8 cellular contexts compared by ENCODE assay signal in the genomic region with DNA sequence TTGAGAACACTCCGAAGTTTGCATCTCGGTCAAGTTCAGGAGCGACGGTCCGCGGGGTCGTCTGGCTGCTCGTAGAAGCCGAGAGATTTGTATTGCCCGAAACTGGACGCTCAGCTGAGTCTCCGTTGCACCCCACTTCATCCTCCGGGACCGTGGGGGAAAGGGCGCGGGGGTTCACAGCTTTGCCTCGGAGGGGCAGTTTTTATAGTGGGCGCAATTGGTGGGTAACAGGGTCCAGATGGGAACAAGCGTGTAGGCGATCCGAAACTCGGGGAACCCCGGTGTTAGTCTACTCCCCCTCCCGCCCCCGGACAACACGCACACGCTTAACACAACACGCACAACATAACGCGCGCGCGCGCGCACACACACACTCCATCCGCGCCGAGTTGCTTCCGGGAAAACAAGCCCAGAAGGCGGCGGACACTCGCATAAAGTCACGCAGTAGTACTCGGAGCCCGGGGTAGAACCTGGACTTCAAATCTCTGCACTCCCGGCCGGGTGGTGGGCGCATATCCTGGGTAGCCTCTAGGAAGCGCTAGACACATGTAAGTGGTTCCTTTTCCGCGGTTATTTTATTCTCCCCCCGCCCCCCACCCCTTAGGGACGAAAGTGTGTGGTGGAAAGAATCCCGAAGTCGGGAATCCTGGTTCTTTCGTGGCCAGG. TPM values are rescaled to one million over a fixed set of nuclear protein-coding genes. Genes with fewer than 3 reads are reported as not detected.
A peak's percentile ranks its signal among the peaks of the same experiment; 100 is the strongest.
DNase-seq lines count a peak whose midpoint lies in the region; ATAC-seq, FAIRE-seq and TF ChIP-seq lines count a peak whose summit lies in the region.

No MANE protein-coding gene starts in this region.

- no peaks in the 10 kb centered on the region for H4K20me1 ChIP-seq in HCT116 (ENCODE audit: insufficient read depth)
- H4K20me1 ChIP-seq in HepG2 (ENCODE audit: insufficient read depth, low read length) = peaks cover 32% of the 10 kb centered on the region

- peaks cover 45% of the 10 kb centered on the region for H3K4me1 Mint-ChIP-seq in CD4-positive, alpha-beta T cell (ENCODE audit: low read depth)
- H3K4me1 Mint-ChIP-seq in dendritic cell treated with granulocyte-macrophage colony-stimulating factor and Interleukin-4, amounts not matched to agents 40 ng/mL and 50 ng/mL, for 4 days (ENCODE audit: low read depth) = peaks cover 24% of the 10 kb centered on the region

- in situ Hi-C loops in HepG2 (cut with HindIII; ENCODE audit: extremely low pct_ligation_motif_present, low pct_unique_long_range_greater_than_20kb) = loop anchor here (5.0 to 10.0 kb wide), 4 partner anchors 43 to 510 kb away; a partner anchor contains a TSS

- H2AFZ ChIP-seq in HCT116 (ENCODE audit: low read depth, low read length, poor library complexity, severe bottlenecking) = no peak overlapping the region
- H2AFZ ChIP-seq in HepG2 (ENCODE audit: low read length) = no peak overlapping the region

- no peaks in the 10 kb centered on the region for H3K9me2 ChIP-seq in HCT116 (ENCODE audit: insufficient read depth)

- no peak for FAIRE-seq in HepG2 (lab: Jason Lieb, UNC)

- RAD21 ChIA-PET in HCT116 (lab: Charles Lee; ENCODE audit: low non-redundant PET in 1 of 2, low total read pairs in 2 of 2, uncharacterized antibody in 2 of 2, unreplicated experiment in 2 of 2) = no interaction called here

- H3K9me3 Mint-ChIP-seq in CD4-positive, alpha-beta T cell = peaks cover 7% of the 10 kb centered on the region
- peaks cover 14% of the 10 kb centered on the region for H3K9me3 Mint-ChIP-seq in dendritic cell treated with granulocyte-macrophage colony-stimulating factor and Interleukin-4, amounts not matched to agents 40 ng/mL and 50 ng/mL, for 4 days

- POLR2A ChIA-PET in CD4-positive, alpha-beta T cell (lab: Charles Lee) = interaction anchor here (0.6 to 6.3 kb wide), 24 partner anchors 9 to 946 kb away, joined by 3 to 53 read pairs (median 6); a partner anchor contains a TSS
- POLR2A ChIA-PET in HCT116 (lab: Charles Lee) = interaction anchor here (1.2 to 2.6 kb wide), 3 partner anchors 29 to 98 kb away, joined by 3 to 9 read pairs (median 7); no protein-coding TSS in a partner anchor
- POLR2A ChIA-PET in HepG2 (lab: Yijun Ruan, JAX) = interaction anchor here (0.6 to 3.8 kb wide), 6 partner anchors 24 to 913 kb away, joined by 3 to 31 read pairs (median 9); no protein-coding TSS in a partner anchor

- H3K4me3 ChIP-seq in HCT116 (replicated peaks in 1 of 2; ENCODE audit: low read depth in 1 of 2, low read length in 2 of 2) (peak overlapping the region; percentile 61 to 79), HepG2 (replicated peaks in 1 of 3; ENCODE audit: insufficient read depth in 1 of 3, low read depth in 2 of 3, low read length in 3 of 3) (peak overlapping the region; percentile 79 to 90 (median 86))

- peak; percentile 91 for TF ChIP-seq RAD21 in HCT116 (IDR thresholded peaks at IDR 0.05; ENCODE audit: low read depth)
- peak; percentile 61 for TF ChIP-seq RAD21 in HepG2 (CRISPR knock-in tag; IDR thresholded peaks at IDR 0.05)

- H3K27me3 Mint-ChIP-seq in CD4-positive, alpha-beta T cell = peaks cover 11% of the 10 kb centered on the region
- peaks cover 9% of the 10 kb centered on the region for H3K27me3 Mint-ChIP-seq in dendritic cell treated with granulocyte-macrophage colony-stimulating factor and Interleukin-4, amounts not matched to agents 40 ng/mL and 50 ng/mL, for 4 days

- H3K4me1 ChIP-seq in HCT116 (ENCODE audit: control insufficient read depth in 1 of 2, insufficient read depth in 2 of 2, low read length in 2 of 2) = peaks cover 10 to 31% of the 10 kb centered on the region in 2 experiments; a peak in 3 of 4 replicates
- peaks cover 33% of the 10 kb centered on the region for H3K4me1 ChIP-seq in HepG2 (ENCODE audit: insufficient read depth, low read length)

- H3K4me3 Mint-ChIP-seq in CD4-positive, alpha-beta T cell = peak overlapping the region; percentile 95
- H3K4me3 Mint-ChIP-seq in dendritic cell treated with granulocyte-macrophage colony-stimulating factor and Interleukin-4, amounts not matched to agents 40 ng/mL and 50 ng/mL, for 4 days = peak overlapping the region; percentile 99

- DNase-seq in CD4-positive, alpha-beta T cell = peak; percentile 78 to 92 (median 84)
- DNase-seq in HCT116 (ENCODE audit: low read depth, low spot score) (peak; percentile 57), NCI-H526 (lab: John Stamatoyannopoulos, UW) (peak; percentile 78 to 90), HepG2 (ENCODE audit: low spot score) (peak; percentile 66)
- peak; percentile 54 to 56 for DNase-seq in activated CD4-positive, alpha-beta T cell treated with anti-CD3 and anti-CD28 coated beads, Interleukin-2, amount 50 U/mL, for 24 hours (ENCODE audit: low read depth in 1 of 2, low spot score in 1 of 2)
- DNase-seq in stimulated activated CD4-positive, alpha-beta T cell treated with anti-CD3 and anti-CD28 coated beads, Interleukin-2, amount 100 ng/mL, for 24 hours = peak; percentile 73 to 79

- no peaks in the 10 kb centered on the region for H3K27me3 ChIP-seq in CD4-positive, alpha-beta T cell (ENCODE audit: control insufficient read depth, insufficient read depth, low read length)
- H3K27me3 ChIP-seq in HCT116 (ENCODE audit: insufficient read depth, low read length) (no peaks in the 10 kb centered on the region), HepG2 (ENCODE audit: control insufficient read depth in 1 of 2, insufficient read depth in 2 of 2, low read length in 2 of 2) (no peaks in the 10 kb centered on the region; a peak in 1 of 5 replicates)

- H3K27ac ChIP-seq in CD4-positive, alpha-beta T cell (ENCODE audit: low read depth, low read length) = peak overlapping the region; percentile 99
- peak overlapping the region; percentile 89 for H3K27ac ChIP-seq in HCT116 (ENCODE audit: low read depth, low read length)
- peak overlapping the region; percentile 62 for H3K27ac ChIP-seq in HepG2 (ENCODE audit: extremely low read length, insufficient read depth, low read length)

- TF ChIP-seq CTCF in CD4-positive, alpha-beta T cell (IDR thresholded peaks at IDR 0.05) = peak; percentile 45
- TF ChIP-seq CTCF in HCT116 (IDR thresholded peaks at IDR 0.05 in 2 of 3, conservative IDR thresholded peaks at IDR 0.05 in 1 of 3; ENCODE audit: borderline replicate concordance in 1 of 3, insufficient read depth in 1 of 3, low read depth in 2 of 3, low read length in 2 of 3) (peak; percentile 64 to 73 (median 65); a peak in 5 of 6 replicates), HepG2 (CRISPR knock-in tag; IDR thresholded peaks at IDR 0.05) (peak; percentile 73)

- intact Hi-C loops in CD4-positive, alpha-beta T cell (cut with DNase I, micrococcal nuclease) = loop anchor here (1.0 to 10.0 kb wide), 10 partner anchors 28 to 914 kb away; a partner anchor contains a TSS
- intact Hi-C loops in HCT116 (cut with micrococcal nuclease) (loop anchor here (1.0 to 10.0 kb wide), 8 partner anchors 30 to 972 kb away; no protein-coding TSS in a partner anchor), HepG2 (cut with micrococcal nuclease; ENCODE audit: unreplicated experiment) (loop anchor here (1.0 to 10.0 kb wide), 8 partner anchors 98 to 910 kb away; no protein-coding TSS in a partner anchor)
- intact Hi-C loops in dendritic cell treated with granulocyte-macrophage colony-stimulating factor and Interleukin-4, amounts not matched to agents 40 ng/mL and 50 ng/mL, for 4 days (cut with micrococcal nuclease) = loop anchor here (1.0 to 5.0 kb wide), 5 partner anchors 32 to 912 kb away; no protein-coding TSS in a partner anchor

- peaks cover 56% of the 10 kb centered on the region for H3K36me3 Mint-ChIP-seq in CD4-positive, alpha-beta T cell (ENCODE audit: low read depth)
- H3K36me3 Mint-ChIP-seq in dendritic cell treated with granulocyte-macrophage colony-stimulating factor and Interleukin-4, amounts not matched to agents 40 ng/mL and 50 ng/mL, for 4 days (ENCODE audit: low read depth) = peaks cover 40% of the 10 kb centered on the region

- H3K9ac ChIP-seq in HCT116 (ENCODE audit: low read length) (peak overlapping the region; percentile 84), HepG2 (ENCODE audit: insufficient read depth, low read depth, low read length) (peak overlapping the region; percentile 87)

- H3K4me2 ChIP-seq in HCT116 (ENCODE audit: low read length) (peak overlapping the region; percentile 85), HepG2 (ENCODE audit: low read depth, low read length) (peak overlapping the region; percentile 99)

- CTCF ChIA-PET in CD4-positive, alpha-beta T cell (lab: Charles Lee) = interaction anchor here (0.6 to 1.5 kb wide), 7 partner anchors 28 to 974 kb away, joined by 3 to 7 read pairs (median 3); no protein-coding TSS in a partner anchor
- CTCF ChIA-PET in HCT116 (lab: Charles Lee) (interaction anchor here (0.6 kb wide), 1 partner anchor 974 kb away, joined by 3 read pairs; no protein-coding TSS in a partner anchor), HepG2 (lab: Yijun Ruan, JAX; ENCODE audit: low intra/inter-chr PET ratio, low total read pairs) (no interaction called here)

- H3K27ac Mint-ChIP-seq in CD4-positive, alpha-beta T cell = peak overlapping the region; percentile 94
- peak overlapping the region; percentile 97 for H3K27ac Mint-ChIP-seq in dendritic cell treated with granulocyte-macrophage colony-stimulating factor and Interleukin-4, amounts not matched to agents 40 ng/mL and 50 ng/mL, for 4 days

- WGBS in HepG2 (ENCODE audit: low lambda C conversion rate) = under 1% methylated on average over 23 of the region's 56 CpGs

- TF ChIP-seq EP300 in HepG2 (IDR thresholded peaks at IDR 0.05; ENCODE audit: low read depth in 2 of 2, low read length in 2 of 2) (no peak), HepG2 (CRISPR knock-in tag; IDR thresholded peaks at IDR 0.05; ENCODE audit: borderline replicate concordance) (no peak)

- no peaks in the 10 kb centered on the region for H3K9me3 ChIP-seq in CD4-positive, alpha-beta T cell (ENCODE audit: control insufficient read depth, low read length)
- no peaks in the 10 kb centered on the region for H3K9me3 ChIP-seq in HCT116 (ENCODE audit: control insufficient read depth in 1 of 2, insufficient read depth in 1 of 2, low read depth in 1 of 2, low read length in 2 of 2)
- no peaks in the 10 kb centered on the region for H3K9me3 ChIP-seq in HepG2 (ENCODE audit: low read length)

- no peaks in the 10 kb centered on the region for H3K36me3 ChIP-seq in HCT116 (ENCODE audit: control insufficient read depth in 1 of 2, insufficient read depth in 2 of 2, low read length in 2 of 2)
- H3K36me3 ChIP-seq in HepG2 (replicated peaks in 1 of 2; ENCODE audit: control insufficient read depth in 1 of 2, insufficient read depth in 2 of 2, low read length in 2 of 2) = no peaks in the 10 kb centered on the region

- ATAC-seq in CD4-positive, alpha-beta T cell (ENCODE audit: poor library complexity) = peak; percentile 27
- ATAC-seq in HCT116 = peak; percentile 47
- peak; percentile 37 for ATAC-seq in HepG2
- no peak for ATAC-seq in HG03571 (IDR thresholded peaks at IDR 0.05; ENCODE audit: unreplicated experiment)

- peaks cover 15% of the 10 kb centered on the region for H3K79me2 ChIP-seq in HCT116 (ENCODE audit: insufficient read depth, low read length)
- H3K79me2 ChIP-seq in HepG2 (ENCODE audit: insufficient read depth, low read length) = peaks cover 24% of the 10 kb centered on the region

- BruUV-seq in HCT116 (replicated peaks; lab: Mats Ljungman, UMichigan) (no TSS peak), HepG2 (replicated peaks; lab: Mats Ljungman, UMichigan) (TSS peak; percentile 91)

- TF ChIP-seq POLR2A in HCT116 (IDR thresholded peaks at IDR 0.05; ENCODE audit: borderline replicate concordance, extremely low read depth, insufficient read depth, insufficient read length) (no peak), HepG2 (IDR thresholded peaks at IDR 0.05; ENCODE audit: insufficient read depth in 1 of 2, low read depth in 2 of 2, low read length in 2 of 2) (peak in 1 of 2 experiments; percentile 45; a peak in 2 of 4 replicates)

RNA-seq across cellular contexts. Expression of a gene that starts 1.0 kb away (rescaled TPM):
- 100 to 1,000 TPM; 585 to 588 TPM for total RNA-seq in CD4-positive, alpha-beta T cell
- total RNA-seq in HCT116 (2021; ENCODE audit: unreplicated experiment) (18.7 TPM), HepG2 (2016; rRNA removed; fragmentation: Illumina TruSeq; extraction: Trizol) (13.3 and 22.3 TPM in 2 replicates)
- 42.4 and 58.4 TPM in 2 replicates for polyA plus RNA-seq in HCT116 (2012)
- 2.7 and 3.4 TPM in 2 replicates for total RNA-seq in HepG2 (2016; cell fraction: cytosol; rRNA removed; fragmentation: Illumina TruSeq; extraction: Trizol; ENCODE audit: low read depth)
- 10.4 and 25.4 TPM in 2 replicates for total RNA-seq in HepG2 (2016; cell fraction: insoluble cytoplasmic fraction; rRNA removed; fragmentation: Illumina TruSeq; extraction: Trizol)
- total RNA-seq in HepG2 (2016; cell fraction: membrane; rRNA removed; fragmentation: Illumina TruSeq; extraction: Trizol) = 7.5 and 8.4 TPM in 2 replicates
- total RNA-seq in HepG2 (2016; cell fraction: nucleus; rRNA removed; fragmentation: Illumina TruSeq; extraction: Trizol) = 37.1 and 40.6 TPM in 2 replicates
- 18.2 and 28.1 TPM in 2 replicates for polyA plus RNA-seq in HepG2 (2011; rRNA removed)
- 17.8 and 19.2 TPM in 2 replicates for polyA plus RNA-seq in HepG2 (2011; cell fraction: cytosol; rRNA removed)
- polyA plus RNA-seq in HepG2 (2011; cell fraction: nucleus; rRNA removed) = 39.8 and 53.6 TPM in 2 replicates
- polyA plus RNA-seq in HepG2 (2012) = 16.3 and 31.3 TPM in 2 replicates
- 2.5 and 2.8 TPM in 2 replicates for polyA plus RNA-seq in HepG2 (2016; cell fraction: cytosol; fragmentation: Illumina TruSeq; extraction: Trizol; ENCODE audit: low read depth)
- polyA plus RNA-seq in HepG2 (2016; cell fraction: insoluble cytoplasmic fraction; fragmentation: Illumina TruSeq; extraction: Trizol; ENCODE audit: low read depth) = 14.8 and 19.3 TPM in 2 replicates
- polyA plus RNA-seq in HepG2 (2016; cell fraction: membrane; fragmentation: Illumina TruSeq; extraction: Trizol; ENCODE audit: low read depth) = 6.0 and 6.6 TPM in 2 replicates
- polyA plus RNA-seq in HepG2 (2016; cell fraction: nucleus; fragmentation: Illumina TruSeq; extraction: Trizol; ENCODE audit: insufficient read depth, low read depth) = 56.1 and 62.3 TPM in 2 replicates
- 7.3 and 24.3 TPM in 2 replicates for polyA minus RNA-seq in HepG2 (2011; rRNA and poly(A)+ RNA removed; ENCODE audit: low replicate concordance)
- 19.3 and 24.3 TPM in 2 replicates for polyA minus RNA-seq in HepG2 (2011; cell fraction: cytosol; rRNA and poly(A)+ RNA removed)
- 34.6 and 67.8 TPM in 2 replicates for polyA minus RNA-seq in HepG2 (2011; cell fraction: nucleus; rRNA and poly(A)+ RNA removed)

Comparison
In these comparisons a context has a peak if more than half of its experiments do, and no peak if none do; other contexts are left out.
1. RNA of a gene that starts 1.0 kb away (total RNA-seq): 585 to 588 TPM in CD4-positive, alpha-beta T cell; 2.7 to 40.6 TPM in HepG2 and 18.7 TPM in HCT116 (single experiment); every median in the first group is over 10 times any median in the second.
2. Peak in every context shown above with its lines, with median percentiles within 50 percentile points of each other: DNase-seq, H3K27ac ChIP-seq and CTCF ChIP-seq.